Comparison of ENCODE assay signal across 1 cellular context in genomic region chr1:181105134-181106021, GRCh38.
TF ChIP-seq lines count a peak whose summit lies in the region.

No MANE protein-coding gene starts in this region.

TF ChIP-seq in HEK293, 187 proteins besides CTCF, POLR2A, EP300 and RAD21 (continued from another document and continues in another):
- TF ChIP-seq ZEB2 (tag by site-specific recombination; IDR thresholded peaks at IDR 0.05), result peak; percentile 32; the same call in 1 of the 2 replicates
- TF ChIP-seq, protein P1, sequence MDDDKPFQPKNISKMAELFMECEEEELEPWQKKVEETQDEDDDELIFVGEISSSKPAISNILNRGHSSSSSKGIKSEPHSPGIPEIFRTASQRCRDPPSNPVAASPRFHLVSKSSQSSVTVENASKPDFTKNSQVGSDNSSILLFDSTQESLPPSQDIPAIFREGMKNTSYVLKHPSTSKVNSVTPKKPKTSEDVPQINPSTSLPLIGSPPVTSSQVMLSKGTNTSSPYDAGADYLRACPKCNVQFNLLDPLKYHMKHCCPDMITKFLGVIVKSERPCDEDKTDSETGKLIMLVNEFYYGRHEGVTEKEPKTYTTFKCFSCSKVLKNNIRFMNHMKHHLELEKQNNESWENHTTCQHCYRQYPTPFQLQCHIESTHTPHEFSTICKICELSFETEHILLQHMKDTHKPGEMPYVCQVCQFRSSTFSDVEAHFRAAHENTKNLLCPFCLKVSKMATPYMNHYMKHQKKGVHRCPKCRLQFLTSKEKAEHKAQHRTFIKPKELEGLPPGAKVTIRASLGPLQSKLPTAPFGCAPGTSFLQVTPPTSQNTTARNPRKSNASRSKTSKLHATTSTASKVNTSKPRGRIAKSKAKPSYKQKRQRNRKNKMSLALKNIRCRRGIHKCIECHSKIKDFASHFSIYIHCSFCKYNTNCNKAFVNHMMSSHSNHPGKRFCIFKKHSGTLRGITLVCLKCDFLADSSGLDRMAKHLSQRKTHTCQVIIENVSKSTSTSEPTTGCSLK (tag by site-specific recombination; IDR thresholded peaks at IDR 0.05), result no peak
- no peak for TF ChIP-seq GFI1B (tag by site-specific recombination; IDR thresholded peaks at IDR 0.05)
- TF ChIP-seq ZNF155 (tag by site-specific recombination; IDR thresholded peaks at IDR 0.05), result no peak
- TF ChIP-seq ZNF747 (tag by site-specific recombination; IDR thresholded peaks at IDR 0.05), result no peak
- 0 out of 2 replicates have a peak, but pooled peaks have one; percentile 38 for TF ChIP-seq MYNN (tag by site-specific recombination; IDR thresholded peaks at IDR 0.05; ENCODE audit: borderline replicate concordance)
- no peak for TF ChIP-seq ZNF292 (tag by site-specific recombination; IDR thresholded peaks at IDR 0.05; ENCODE audit: borderline replicate concordance, low read depth)
- no peak for TF ChIP-seq ZNF555 (tag by site-specific recombination; conservative IDR thresholded peaks at IDR 0.05)
- TF ChIP-seq, protein P2, sequence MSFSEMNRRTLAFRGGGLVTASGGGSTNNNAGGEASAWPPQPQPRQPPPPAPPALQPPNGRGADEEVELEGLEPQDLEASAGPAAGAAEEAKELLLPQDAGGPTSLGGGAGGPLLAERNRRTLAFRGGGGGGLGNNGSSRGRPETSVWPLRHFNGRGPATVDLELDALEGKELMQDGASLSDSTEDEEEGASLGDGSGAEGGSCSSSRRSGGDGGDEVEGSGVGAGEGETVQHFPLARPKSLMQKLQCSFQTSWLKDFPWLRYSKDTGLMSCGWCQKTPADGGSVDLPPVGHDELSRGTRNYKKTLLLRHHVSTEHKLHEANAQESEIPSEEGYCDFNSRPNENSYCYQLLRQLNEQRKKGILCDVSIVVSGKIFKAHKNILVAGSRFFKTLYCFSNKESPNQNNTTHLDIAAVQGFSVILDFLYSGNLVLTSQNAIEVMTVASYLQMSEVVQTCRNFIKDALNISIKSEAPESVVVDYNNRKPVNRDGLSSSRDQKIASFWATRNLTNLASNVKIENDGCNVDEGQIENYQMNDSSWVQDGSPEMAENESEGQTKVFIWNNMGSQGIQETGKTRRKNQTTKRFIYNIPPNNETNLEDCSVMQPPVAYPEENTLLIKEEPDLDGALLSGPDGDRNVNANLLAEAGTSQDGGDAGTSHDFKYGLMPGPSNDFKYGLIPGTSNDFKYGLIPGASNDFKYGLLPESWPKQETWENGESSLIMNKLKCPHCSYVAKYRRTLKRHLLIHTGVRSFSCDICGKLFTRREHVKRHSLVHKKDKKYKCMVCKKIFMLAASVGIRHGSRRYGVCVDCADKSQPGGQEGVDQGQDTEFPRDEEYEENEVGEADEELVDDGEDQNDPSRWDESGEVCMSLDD (tag by site-specific recombination; IDR thresholded peaks at IDR 0.05), result no peak
- TF ChIP-seq TRIM28 (IDR thresholded peaks at IDR 0.05; ENCODE audit: borderline replicate concordance, low read length), result no peak
- 0 out of 2 replicates have a peak, but pooled peaks have one; percentile 28 for TF ChIP-seq KLF7 (tag by site-specific recombination; IDR thresholded peaks at IDR 0.05; ENCODE audit: borderline replicate concordance)
- TF ChIP-seq, protein P3, sequence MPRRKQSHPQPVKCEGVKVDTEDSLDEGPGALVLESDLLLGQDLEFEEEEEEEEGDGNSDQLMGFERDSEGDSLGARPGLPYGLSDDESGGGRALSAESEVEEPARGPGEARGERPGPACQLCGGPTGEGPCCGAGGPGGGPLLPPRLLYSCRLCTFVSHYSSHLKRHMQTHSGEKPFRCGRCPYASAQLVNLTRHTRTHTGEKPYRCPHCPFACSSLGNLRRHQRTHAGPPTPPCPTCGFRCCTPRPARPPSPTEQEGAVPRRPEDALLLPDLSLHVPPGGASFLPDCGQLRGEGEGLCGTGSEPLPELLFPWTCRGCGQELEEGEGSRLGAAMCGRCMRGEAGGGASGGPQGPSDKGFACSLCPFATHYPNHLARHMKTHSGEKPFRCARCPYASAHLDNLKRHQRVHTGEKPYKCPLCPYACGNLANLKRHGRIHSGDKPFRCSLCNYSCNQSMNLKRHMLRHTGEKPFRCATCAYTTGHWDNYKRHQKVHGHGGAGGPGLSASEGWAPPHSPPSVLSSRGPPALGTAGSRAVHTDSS (tag by site-specific recombination; IDR thresholded peaks at IDR 0.05), result no peak
- TF ChIP-seq ZNF2 (tag by site-specific recombination; IDR thresholded peaks at IDR 0.05), result no peak
- TF ChIP-seq KLF17 (tag by site-specific recombination; IDR thresholded peaks at IDR 0.05), result peak; percentile 55
- TF ChIP-seq ZNF404 (tag by site-specific recombination; IDR thresholded peaks at IDR 0.05), result no peak
- TF ChIP-seq, protein P4, sequence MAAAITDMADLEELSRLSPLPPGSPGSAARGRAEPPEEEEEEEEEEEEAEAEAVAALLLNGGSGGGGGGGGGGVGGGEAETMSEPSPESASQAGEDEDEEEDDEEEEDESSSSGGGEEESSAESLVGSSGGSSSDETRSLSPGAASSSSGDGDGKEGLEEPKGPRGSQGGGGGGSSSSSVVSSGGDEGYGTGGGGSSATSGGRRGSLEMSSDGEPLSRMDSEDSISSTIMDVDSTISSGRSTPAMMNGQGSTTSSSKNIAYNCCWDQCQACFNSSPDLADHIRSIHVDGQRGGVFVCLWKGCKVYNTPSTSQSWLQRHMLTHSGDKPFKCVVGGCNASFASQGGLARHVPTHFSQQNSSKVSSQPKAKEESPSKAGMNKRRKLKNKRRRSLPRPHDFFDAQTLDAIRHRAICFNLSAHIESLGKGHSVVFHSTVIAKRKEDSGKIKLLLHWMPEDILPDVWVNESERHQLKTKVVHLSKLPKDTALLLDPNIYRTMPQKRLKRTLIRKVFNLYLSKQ (tag by site-specific recombination; IDR thresholded peaks at IDR 0.05; ENCODE audit: borderline replicate concordance), result no peak
- TF ChIP-seq ZNF174 (tag by site-specific recombination; IDR thresholded peaks at IDR 0.05), result no peak
- TF ChIP-seq, protein P5, sequence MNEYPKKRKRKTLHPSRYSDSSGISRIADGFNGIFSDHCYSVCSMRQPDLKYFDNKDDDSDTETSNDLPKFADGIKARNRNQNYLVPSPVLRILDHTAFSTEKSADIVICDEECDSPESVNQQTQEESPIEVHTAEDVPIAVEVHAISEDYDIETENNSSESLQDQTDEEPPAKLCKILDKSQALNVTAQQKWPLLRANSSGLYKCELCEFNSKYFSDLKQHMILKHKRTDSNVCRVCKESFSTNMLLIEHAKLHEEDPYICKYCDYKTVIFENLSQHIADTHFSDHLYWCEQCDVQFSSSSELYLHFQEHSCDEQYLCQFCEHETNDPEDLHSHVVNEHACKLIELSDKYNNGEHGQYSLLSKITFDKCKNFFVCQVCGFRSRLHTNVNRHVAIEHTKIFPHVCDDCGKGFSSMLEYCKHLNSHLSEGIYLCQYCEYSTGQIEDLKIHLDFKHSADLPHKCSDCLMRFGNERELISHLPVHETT (tag by site-specific recombination; IDR thresholded peaks at IDR 0.05), result no peak
- no peak for TF ChIP-seq ZNF280D (tag by site-specific recombination; IDR thresholded peaks at IDR 0.05)
- peak; percentile 89 for TF ChIP-seq ZBTB17 (tag by site-specific recombination; IDR thresholded peaks at IDR 0.05)
- TF ChIP-seq IKZF3 (tag by site-specific recombination; IDR thresholded peaks at IDR 0.05), result peak; percentile 34; the same call in 1 of the 2 replicates
- no peak for TF ChIP-seq ZNF433 (tag by site-specific recombination; IDR thresholded peaks at IDR 0.05; ENCODE audit: low read depth)
- TF ChIP-seq, protein P6, sequence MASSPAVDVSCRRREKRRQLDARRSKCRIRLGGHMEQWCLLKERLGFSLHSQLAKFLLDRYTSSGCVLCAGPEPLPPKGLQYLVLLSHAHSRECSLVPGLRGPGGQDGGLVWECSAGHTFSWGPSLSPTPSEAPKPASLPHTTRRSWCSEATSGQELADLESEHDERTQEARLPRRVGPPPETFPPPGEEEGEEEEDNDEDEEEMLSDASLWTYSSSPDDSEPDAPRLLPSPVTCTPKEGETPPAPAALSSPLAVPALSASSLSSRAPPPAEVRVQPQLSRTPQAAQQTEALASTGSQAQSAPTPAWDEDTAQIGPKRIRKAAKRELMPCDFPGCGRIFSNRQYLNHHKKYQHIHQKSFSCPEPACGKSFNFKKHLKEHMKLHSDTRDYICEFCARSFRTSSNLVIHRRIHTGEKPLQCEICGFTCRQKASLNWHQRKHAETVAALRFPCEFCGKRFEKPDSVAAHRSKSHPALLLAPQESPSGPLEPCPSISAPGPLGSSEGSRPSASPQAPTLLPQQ (tag by site-specific recombination; IDR thresholded peaks at IDR 0.05), result peak; percentile 97
- TF ChIP-seq, protein P7, sequence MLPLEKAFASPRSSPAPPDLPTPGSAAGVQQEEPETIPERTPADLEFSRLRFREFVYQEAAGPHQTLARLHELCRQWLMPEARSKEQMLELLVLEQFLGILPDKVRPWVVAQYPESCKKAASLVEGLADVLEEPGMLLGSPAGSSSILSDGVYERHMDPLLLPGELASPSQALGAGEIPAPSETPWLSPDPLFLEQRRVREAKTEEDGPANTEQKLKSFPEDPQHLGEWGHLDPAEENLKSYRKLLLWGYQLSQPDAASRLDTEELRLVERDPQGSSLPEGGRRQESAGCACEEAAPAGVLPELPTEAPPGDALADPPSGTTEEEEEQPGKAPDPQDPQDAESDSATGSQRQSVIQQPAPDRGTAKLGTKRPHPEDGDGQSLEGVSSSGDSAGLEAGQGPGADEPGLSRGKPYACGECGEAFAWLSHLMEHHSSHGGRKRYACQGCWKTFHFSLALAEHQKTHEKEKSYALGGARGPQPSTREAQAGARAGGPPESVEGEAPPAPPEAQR (tag by site-specific recombination; IDR thresholded peaks at IDR 0.05), result no peak
- no peak for TF ChIP-seq ZNF266 (tag by site-specific recombination; IDR thresholded peaks at IDR 0.05; ENCODE audit: low read depth)
- TF ChIP-seq ZBTB8A (tag by site-specific recombination; IDR thresholded peaks at IDR 0.05), result peak; percentile 93
- TF ChIP-seq ZNF132 (tag by site-specific recombination; IDR thresholded peaks at IDR 0.05; ENCODE audit: borderline replicate concordance), result no peak
- TF ChIP-seq, protein P8, sequence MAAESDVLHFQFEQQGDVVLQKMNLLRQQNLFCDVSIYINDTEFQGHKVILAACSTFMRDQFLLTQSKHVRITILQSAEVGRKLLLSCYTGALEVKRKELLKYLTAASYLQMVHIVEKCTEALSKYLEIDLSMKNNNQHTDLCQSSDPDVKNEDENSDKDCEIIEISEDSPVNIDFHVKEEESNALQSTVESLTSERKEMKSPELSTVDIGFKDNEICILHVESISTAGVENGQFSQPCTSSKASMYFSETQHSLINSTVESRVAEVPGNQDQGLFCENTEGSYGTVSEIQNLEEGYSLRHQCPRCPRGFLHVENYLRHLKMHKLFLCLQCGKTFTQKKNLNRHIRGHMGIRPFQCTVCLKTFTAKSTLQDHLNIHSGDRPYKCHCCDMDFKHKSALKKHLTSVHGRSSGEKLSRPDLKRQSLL (tag by site-specific recombination; IDR thresholded peaks at IDR 0.05), result no peak
- no peak for TF ChIP-seq ZNF18 (tag by site-specific recombination; IDR thresholded peaks at IDR 0.05)
- TF ChIP-seq ZNF777 (tag by site-specific recombination; IDR thresholded peaks at IDR 0.05; ENCODE audit: borderline replicate concordance), result no peak
- peak; percentile 22; the same call in 1 of the 2 replicates for TF ChIP-seq ZNF76 (tag by site-specific recombination; IDR thresholded peaks at IDR 0.05; ENCODE audit: borderline replicate concordance, low read depth)
- no peak for TF ChIP-seq ZNF624 (tag by site-specific recombination; IDR thresholded peaks at IDR 0.05)
- TF ChIP-seq PATZ1 (tag by site-specific recombination; IDR thresholded peaks at IDR 0.05), result peak; percentile 61
- TF ChIP-seq ZNF792 (tag by site-specific recombination; IDR thresholded peaks at IDR 0.05), result no peak
